Comparison of ENCODE assay signal across 16 cellular contexts in the genomic region with DNA sequence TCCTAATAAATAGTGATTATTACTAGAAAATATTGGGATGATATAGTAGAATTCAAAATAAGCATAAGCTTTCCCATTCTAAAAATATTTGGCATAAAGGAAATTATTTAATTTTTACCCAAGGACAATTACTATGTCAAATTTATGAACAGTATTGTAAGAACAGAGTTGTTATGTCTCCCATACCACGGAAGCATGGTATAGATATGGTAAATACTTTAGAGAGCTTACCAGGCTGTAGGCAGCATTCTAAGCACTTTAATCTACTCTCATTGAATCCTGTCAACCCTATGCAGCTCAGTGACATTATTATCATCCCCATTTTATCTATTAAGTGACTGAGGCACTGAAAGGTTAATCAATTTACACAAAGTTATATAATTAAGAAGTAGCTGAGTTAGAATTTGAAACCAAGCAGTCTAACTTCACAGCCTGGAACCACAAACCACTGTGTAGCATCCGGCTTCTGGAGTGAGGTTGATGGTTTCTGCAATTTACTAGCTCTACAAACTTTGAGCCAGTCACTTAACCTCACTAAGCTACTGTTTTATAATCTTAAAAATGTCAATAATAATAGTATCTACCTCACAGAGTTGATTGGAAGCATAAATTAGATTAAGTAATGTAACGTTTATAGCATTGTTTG.
A peak's percentile ranks its signal among the peaks of the same experiment; 100 is the strongest.
DNase-seq lines count a peak whose midpoint lies in the region; ATAC-seq and TF ChIP-seq lines count a peak whose summit lies in the region.
"Had no signal": no experiment of that assay in that cellular context is flagged by ENCODE, and none has a peak within 500 bp of the region (broad histone marks: within the 10 kb centered on the region; RNA-seq: fewer than 3 reads in every experiment).

No MANE protein-coding gene starts in this region.

- POLR2A ChIA-PET in CD8-positive, alpha-beta T cell (lab: Charles Lee) = interaction anchor here (0.6 to 1.0 kb wide), 2 partner anchors 9 to 62 kb away, joined by 3 read pairs; no protein-coding TSS in a partner anchor
- POLR2A ChIA-PET in activated naive CD8-positive, alpha-beta T cell treated with anti-CD3 and anti-CD28 coated beads, Interleukin-2, amount 10 ng/mL, durations not matched to agents 7 days and 5 days (lab: Charles Lee) = no interaction called here

- peaks cover 29% of the 10 kb centered on the region for H3K36me3 Mint-ChIP-seq in CD8-positive, alpha-beta T cell
- peaks cover 45% of the 10 kb centered on the region for H3K36me3 Mint-ChIP-seq in activated naive CD8-positive, alpha-beta T cell treated with anti-CD3 and anti-CD28 coated beads, Interleukin-2, amount 10 ng/mL, durations not matched to agents 7 days and 5 days
- H3K36me3 Mint-ChIP-seq in osteocyte (ENCODE audit: unreplicated experiment) = no peaks in the 10 kb centered on the region

- H3K4me3 ChIP-seq in CD8-positive, alpha-beta T cell (ENCODE audit: low read depth, low read length) = no peak overlapping the region
- H3K4me3 ChIP-seq: dorsolateral prefrontal cortex, hepatocyte, spleen, testis had no signal

- peak overlapping the region; percentile 29 for H3K4me3 Mint-ChIP-seq in CD8-positive, alpha-beta T cell
- peak overlapping the region; percentile 41 for H3K4me3 Mint-ChIP-seq in activated naive CD8-positive, alpha-beta T cell treated with anti-CD3 and anti-CD28 coated beads, Interleukin-2, amount 10 ng/mL, durations not matched to agents 7 days and 5 days
- H3K4me3 Mint-ChIP-seq in osteocyte (ENCODE audit: unreplicated experiment) = no peak overlapping the region

- peak overlapping the region; percentile 74 for H3K27ac Mint-ChIP-seq in CD8-positive, alpha-beta T cell
- H3K27ac Mint-ChIP-seq in activated naive CD8-positive, alpha-beta T cell treated with anti-CD3 and anti-CD28 coated beads, Interleukin-2, amount 10 ng/mL, durations not matched to agents 7 days and 5 days = peak overlapping the region; percentile 77
- H3K27ac Mint-ChIP-seq in osteocyte (ENCODE audit: unreplicated experiment) = no peak overlapping the region

- no peaks in the 10 kb centered on the region for H3K9me3 ChIP-seq in CD8-positive, alpha-beta T cell (ENCODE audit: low read length)
- H3K9me3 ChIP-seq: SK-N-SH, testis had no signal

- CTCF ChIA-PET in CD8-positive, alpha-beta T cell (lab: Charles Lee) = interaction anchor here (1.1 kb wide), 1 partner anchor 342 kb away, joined by 3 read pairs; no protein-coding TSS in a partner anchor

- no peaks in the 10 kb centered on the region for H3K9me3 Mint-ChIP-seq in CD8-positive, alpha-beta T cell
- peaks cover 4% of the 10 kb centered on the region for H3K9me3 Mint-ChIP-seq in activated naive CD8-positive, alpha-beta T cell treated with anti-CD3 and anti-CD28 coated beads, Interleukin-2, amount 10 ng/mL, durations not matched to agents 7 days and 5 days
- peaks cover 2% of the 10 kb centered on the region for H3K9me3 Mint-ChIP-seq in osteocyte (ENCODE audit: unreplicated experiment)

- H3K36me3 ChIP-seq in CD8-positive, alpha-beta T cell (ENCODE audit: insufficient read depth, low read length) = no peaks in the 10 kb centered on the region

- no peak overlapping the region for H3K27ac ChIP-seq in CD8-positive, alpha-beta T cell (ENCODE audit: low read depth, low read length)
- H3K27ac ChIP-seq: C4-2B, dorsolateral prefrontal cortex, hepatocyte, KMS-11, spleen, testis had no signal

- peaks cover 27% of the 10 kb centered on the region for H3K4me1 ChIP-seq in CD8-positive, alpha-beta T cell (ENCODE audit: insufficient read depth, low read length)
- H3K4me1 ChIP-seq: testis had no signal

- ATAC-seq in CD8-positive, alpha-beta T cell = peak; percentile 94
- ATAC-seq in GM21381 (IDR thresholded peaks at IDR 0.05; ENCODE audit: unreplicated experiment) = peak; percentile 92
- peak; percentile 84 for ATAC-seq in HG03571 (IDR thresholded peaks at IDR 0.05; ENCODE audit: unreplicated experiment)
- peak; percentile 94 for ATAC-seq in activated naive CD8-positive, alpha-beta T cell treated with anti-CD3 and anti-CD28 coated beads, Interleukin-2, amount 10 ng/mL, durations not matched to agents 7 days and 5 days (ENCODE audit: low read depth)

- no peak for TF ChIP-seq CTCF in CD8-positive, alpha-beta T cell (IDR thresholded peaks at IDR 0.05)
- TF ChIP-seq CTCF in osteocyte (IDR thresholded peaks at IDR 0.05) = no peak

- DNase-seq in CD8-positive, alpha-beta T cell = peak; percentile 6 to 63 (median 26)
- peak; percentile 39 for DNase-seq in activated naive CD8-positive, alpha-beta T cell treated with anti-CD3 and anti-CD28 coated beads, Interleukin-2, amount 10 ng/mL, durations not matched to agents 7 days and 5 days
- DNase-seq in NCI-H82 treated with DMSO at 0.1 percent for 48 hours (lab: John Stamatoyannopoulos, UW; ENCODE audit: unreplicated experiment) = no peak
- DNase-seq in islet precursor cell = no peak
- no peak for DNase-seq in NCI-H2107 treated with DMSO at 0.1 percent for 48 hours (lab: John Stamatoyannopoulos, UW; ENCODE audit: unreplicated experiment)
- no peak for DNase-seq in osteocyte (ENCODE audit: extremely low spot score, unreplicated experiment)
- DNase-seq: dorsolateral prefrontal cortex, NCI-H446, SK-N-SH, spleen, testis had no signal

- H3K27me3 Mint-ChIP-seq in CD8-positive, alpha-beta T cell (ENCODE audit: low read depth) = no peaks in the 10 kb centered on the region
- no peaks in the 10 kb centered on the region for H3K27me3 Mint-ChIP-seq in activated naive CD8-positive, alpha-beta T cell treated with anti-CD3 and anti-CD28 coated beads, Interleukin-2, amount 10 ng/mL, durations not matched to agents 7 days and 5 days
- no peaks in the 10 kb centered on the region for H3K27me3 Mint-ChIP-seq in osteocyte (ENCODE audit: unreplicated experiment)

- intact Hi-C loops in CD8-positive, alpha-beta T cell (cut with DNase I, micrococcal nuclease) = no loop called here

- no peaks in the 10 kb centered on the region for H3K27me3 ChIP-seq in CD8-positive, alpha-beta T cell (ENCODE audit: insufficient read depth, low read length)
- H3K27me3 ChIP-seq: dorsolateral prefrontal cortex, hepatocyte, spleen, testis had no signal

- H3K4me1 Mint-ChIP-seq in CD8-positive, alpha-beta T cell (ENCODE audit: low read depth) = peaks cover 61% of the 10 kb centered on the region
- H3K4me1 Mint-ChIP-seq in activated naive CD8-positive, alpha-beta T cell treated with anti-CD3 and anti-CD28 coated beads, Interleukin-2, amount 10 ng/mL, durations not matched to agents 7 days and 5 days = peaks cover 30% of the 10 kb centered on the region
- H3K4me1 Mint-ChIP-seq in osteocyte (ENCODE audit: unreplicated experiment) = peaks cover 8% of the 10 kb centered on the region

Comparison
In these comparisons a context has a peak if more than half of its experiments do, and no peak if none do; other contexts are left out.
1. DNase-seq: peak in CD8-positive, alpha-beta T cell (7 of 7) and activated naive CD8-positive, alpha-beta T cell treated with anti-CD3 and anti-CD28 coated beads, Interleukin-2, amount 10 ng/mL, durations not matched to agents 7 days and 5 days (single experiment); none in NCI-H82 treated with DMSO at 0.1 percent for 48 hours (single experiment), islet precursor cell (single experiment), NCI-H2107 treated with DMSO at 0.1 percent for 48 hours (single experiment) and osteocyte (single experiment).
2. Peak in every context shown above with its lines, with median percentiles within 50 percentile points of each other: ATAC-seq.